Comparison of ENCODE assay signal across 25 cellular contexts in the genomic region with DNA sequence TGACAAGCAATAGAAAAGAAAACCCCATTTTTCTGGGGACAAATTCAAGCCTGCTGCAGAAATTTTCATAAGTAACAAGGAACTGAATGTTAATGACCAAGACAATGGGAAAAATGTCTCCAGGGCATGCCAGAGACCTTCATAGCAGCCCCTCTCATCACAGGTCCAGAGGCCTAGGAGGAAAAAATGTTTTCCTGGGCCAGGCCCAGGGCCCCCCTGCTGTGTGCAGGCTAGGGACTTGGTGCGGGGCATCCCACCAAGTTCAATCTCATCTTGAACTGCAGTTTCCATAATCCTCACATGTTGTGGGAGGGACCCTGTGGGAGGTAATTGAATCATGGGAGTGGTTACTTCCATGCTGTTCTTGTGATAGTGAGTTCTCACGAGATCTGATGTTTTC.
"Had no signal": no experiment of that assay in that cellular context is flagged by ENCODE, and none has a peak within 500 bp of the region (broad histone marks: within the 10 kb centered on the region; RNA-seq: fewer than 3 reads in every experiment).

No MANE protein-coding gene starts in this region.

- H3K27ac ChIP-seq: colonic mucosa, coronary artery, dorsolateral prefrontal cortex, epithelial cell of prostate, esophagus muscularis mucosa, esophagus squamous epithelium, foreskin keratinocyte, gastrocnemius medialis, gastroesophageal sphincter, heart left ventricle, heart right ventricle, hepatocyte had no signal

- H3K36me3 ChIP-seq: colonic mucosa, esophagus muscularis mucosa, esophagus squamous epithelium, gastrocnemius medialis, gastroesophageal sphincter, heart left ventricle, heart right ventricle had no signal

- H3K4me3 Mint-ChIP-seq: dendritic cell treated with granulocyte-macrophage colony-stimulating factor and Interleukin-4, amounts not matched to agents 40 ng/mL and 50 ng/mL, for 4 days; effector memory CD8-positive, alpha-beta T cell; endodermal cell had no signal

- H3K4me1 ChIP-seq: colonic mucosa, esophagus muscularis mucosa, esophagus squamous epithelium, foreskin keratinocyte, gastrocnemius medialis, gastroesophageal sphincter, heart left ventricle, heart right ventricle had no signal

- H3K9me3 ChIP-seq: colonic mucosa, esophagus muscularis mucosa, esophagus squamous epithelium, gastrocnemius medialis, gastroesophageal sphincter had no signal

- H3K4me3 ChIP-seq: colonic mucosa, coronary artery, dorsolateral prefrontal cortex, esophagus muscularis mucosa, esophagus squamous epithelium, gastrocnemius medialis, gastroesophageal sphincter, heart left ventricle, heart right ventricle, hepatocyte had no signal

- H3K27ac Mint-ChIP-seq: dendritic cell treated with granulocyte-macrophage colony-stimulating factor and Interleukin-4, amounts not matched to agents 40 ng/mL and 50 ng/mL, for 4 days; effector memory CD8-positive, alpha-beta T cell; endodermal cell had no signal

- DNase-seq: colonic mucosa; cortex of kidney; dermis blood vessel endothelial cell; dorsolateral prefrontal cortex; effector CD4-positive, alpha-beta T cell; effector CD8-positive, alpha-beta T cell; effector memory CD4-positive, alpha-beta T cell; effector memory CD8-positive, alpha-beta T cell; endodermal cell; erythroblast; esophagus squamous epithelium; foreskin fibroblast; foreskin keratinocyte; foreskin melanocyte; gastrocnemius medialis; glutamatergic neuron; head of caudate nucleus; heart left ventricle; heart right ventricle had no signal

- H3K27me3 Mint-ChIP-seq: dendritic cell treated with granulocyte-macrophage colony-stimulating factor and Interleukin-4, amounts not matched to agents 40 ng/mL and 50 ng/mL, for 4 days; effector memory CD8-positive, alpha-beta T cell had no signal
